Comparison of ENCODE assay signal across 8 cellular contexts in the genomic region with DNA sequence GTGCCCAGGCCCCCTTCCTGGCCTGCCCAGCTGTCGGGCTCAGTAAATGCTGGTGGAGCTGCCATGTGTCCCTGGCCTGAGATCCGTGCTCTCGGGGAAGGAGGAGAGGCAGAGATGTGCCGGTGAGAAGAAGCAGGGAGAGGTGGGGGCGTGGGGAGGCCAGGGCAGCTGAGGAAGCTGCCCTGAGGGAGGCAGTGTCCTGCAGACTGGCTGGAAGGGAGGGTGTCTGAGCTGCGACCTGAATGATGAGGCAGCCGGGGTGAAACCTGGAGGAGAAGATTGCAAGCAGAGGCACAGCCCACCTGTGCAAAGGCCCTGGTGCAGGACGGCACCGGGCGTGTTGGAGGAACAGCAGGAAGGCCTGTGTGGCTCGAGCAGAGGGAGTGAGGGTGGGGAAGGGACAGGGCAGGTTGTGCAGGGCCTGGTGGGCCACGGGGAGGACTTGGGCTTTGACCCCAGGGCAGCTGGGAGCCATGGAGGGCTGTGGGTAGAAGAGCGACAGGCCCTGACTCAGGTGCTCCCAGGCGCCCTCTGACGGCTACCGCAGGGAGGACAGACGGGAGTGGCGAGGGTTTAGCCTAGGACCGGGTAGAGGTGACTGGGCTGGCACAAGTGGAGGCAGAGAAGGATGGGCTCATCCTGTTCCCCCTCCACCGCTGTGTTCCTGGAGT. TPM values are rescaled to one million over a fixed set of nuclear protein-coding genes. Genes with fewer than 3 reads are reported as not detected.
A peak's percentile ranks its signal among the peaks of the same experiment; 100 is the strongest.
DNase-seq lines count a peak whose midpoint lies in the region; ATAC-seq and TF ChIP-seq lines count a peak whose summit lies in the region.

No MANE protein-coding gene starts in this region.

- TF ChIP-seq CTCF in neutrophil (IDR thresholded peaks at IDR 0.05) (peak; percentile 89), tibial nerve (IDR thresholded peaks at IDR 0.05) (peak; percentile 39 to 57 (median 51))

- TF ChIP-seq EP300 in tibial nerve (IDR thresholded peaks at IDR 0.05), result no peak

- DNase-seq in NCI-H1417 (lab: John Stamatoyannopoulos, UW) (peak in 2 of 3 experiments; percentile 16 to 18), NCI-H1417 treated with DMSO at 0.1 percent for 48 hours (lab: John Stamatoyannopoulos, UW) (no peak), NCI-H345 treated with DMSO at 0.1 percent for 48 hours (lab: John Stamatoyannopoulos, UW; ENCODE audit: unreplicated experiment) (peak; percentile 23), erythroblast (lab: John Stamatoyannopoulos, UW) (peak; percentile 46 to 69), tibial nerve (ENCODE audit: low spot score in 2 of 2) (peak in 1 of 2 donors; percentile 51)
- DNase-seq in activated CD8-positive, alpha-beta memory T cell treated with anti-CD3 and anti-CD28 coated beads for 48 hours (ENCODE audit: low read depth in 2 of 3, low spot score in 2 of 3), result peak in 2 of 3 experiments; percentile 55

- TF ChIP-seq POLR2A in erythroblast (IDR thresholded peaks at IDR 0.05; ENCODE audit: low read length) (no peak), tibial nerve (IDR thresholded peaks at IDR 0.05) (no peak)

- peaks cover 8 to 10% of the 10 kb centered on the region in 2 experiments for H3K4me1 ChIP-seq in neutrophil (ENCODE audit: control insufficient read depth in 1 of 2, insufficient read depth in 1 of 2, low read depth in 1 of 2, low read length in 1 of 2)
- H3K4me1 ChIP-seq in tibial nerve, result no peaks in the 10 kb centered on the region

- H3K27ac ChIP-seq in neutrophil (peak overlapping the region; percentile 41), tibial nerve (no peak overlapping the region)

- H3K36me3 ChIP-seq in neutrophil, result peaks cover 45% of the 10 kb centered on the region
- peaks cover 0 to 47% (median 15%) of the 10 kb centered on the region in 3 donors for H3K36me3 ChIP-seq in tibial nerve

- no peak overlapping the region for H3K4me3 ChIP-seq in neutrophil (ENCODE audit: low read depth in 1 of 2, low read length in 1 of 2)
- no peak overlapping the region for H3K4me3 ChIP-seq in tibial nerve

- no peaks in the 10 kb centered on the region for H3K27me3 ChIP-seq in neutrophil
- H3K27me3 ChIP-seq in tibial nerve, result no peaks in the 10 kb centered on the region

- ATAC-seq in GM18517 (IDR thresholded peaks at IDR 0.05; ENCODE audit: unreplicated experiment), result no peak

- H3K9me3 ChIP-seq in neutrophil, result no peaks in the 10 kb centered on the region
- H3K9me3 ChIP-seq in tibial nerve, result no peaks in the 10 kb centered on the region

- WGBS in tibial nerve, 2 donors, result 43 to 44% methylated on average over 16 to 20 of the region's 20 CpGs

RNA-seq across cellular contexts. Expression of a gene that starts 14.0 kb away (rescaled TPM):
- not detected for total RNA-seq in tibial nerve

RNA-seq across cellular contexts. Expression of a gene that starts 24.8 kb away (rescaled TPM):
- 10 to 100 TPM; 27.1 to 83.4 (median 38.2) TPM for total RNA-seq in tibial nerve

RNA-seq across cellular contexts. Expression of a gene that starts 31.9 kb away (rescaled TPM):
- total RNA-seq in tibial nerve, result 1 to 10 TPM in 3 of 4 donors, under 1 TPM in 1; 0.66 to 4.7 (median 2.4) TPM
